10 cellular contexts compared by ENCODE assay signal in the genomic region with DNA sequence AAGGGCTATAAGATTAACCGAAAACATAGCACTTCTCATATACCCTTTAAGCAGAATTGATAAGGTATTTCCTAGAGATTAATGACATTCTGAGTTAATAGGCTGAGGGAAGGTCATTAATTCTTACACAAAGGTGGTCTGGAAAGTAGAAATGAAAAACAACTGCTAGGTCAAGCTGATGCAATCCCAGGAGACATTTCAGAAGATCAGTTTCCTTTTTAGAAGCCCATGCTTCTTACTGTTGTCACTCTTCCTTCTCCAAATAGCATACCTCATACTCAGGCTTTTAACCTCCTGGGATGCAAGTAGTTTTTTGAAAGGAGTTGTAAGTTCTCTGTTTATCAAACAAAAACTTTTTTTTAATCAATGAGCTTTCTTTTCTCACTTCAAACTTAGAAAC. TPM values are rescaled to one million over a fixed set of nuclear protein-coding genes. Genes with fewer than 3 reads are reported as not detected.
A peak's percentile ranks its signal among the peaks of the same experiment; 100 is the strongest.
DNase-seq lines count a peak whose midpoint lies in the region; ATAC-seq, FAIRE-seq and TF ChIP-seq lines count a peak whose summit lies in the region.
"Had no signal": no experiment of that assay in that cellular context is flagged by ENCODE, and none has a peak within 500 bp of the region (broad histone marks: within the 10 kb centered on the region; RNA-seq: fewer than 3 reads in every experiment).

No MANE protein-coding gene starts in this region.

- TF ChIP-seq CTCF in H1 (IDR thresholded peaks at IDR 0.05; ENCODE audit: control extremely low read depth in 1 of 3, insufficient read depth in 1 of 3, low read depth in 1 of 3, low read length in 3 of 3) = no peak
- TF ChIP-seq CTCF in adrenal gland (IDR thresholded peaks at IDR 0.05) = no peak

- in situ Hi-C loops in KBM-7 (cut with MboI; ENCODE audit: low pct_unique_long_range_greater_than_20kb, low sequenced_read_pairs) = no loop called here

- H3K23me2 ChIP-seq in H1 (ENCODE audit: low read depth, low read length) = no peaks in the 10 kb centered on the region

- H2BK12ac ChIP-seq in H1 (ENCODE audit: low read depth, low read length) = no peak overlapping the region

- no peak overlapping the region for H3K9ac ChIP-seq in H1 (replicated peaks in 1 of 4; ENCODE audit: extremely low read depth in 1 of 4, low read depth in 3 of 4, low read length in 3 of 4)

- H4K20me1 ChIP-seq in H1 (replicated peaks in 1 of 2; ENCODE audit: control insufficient read depth in 1 of 2, insufficient read depth in 2 of 2, low read length in 2 of 2) = no peaks in the 10 kb centered on the region

- no peak overlapping the region for H2AFZ ChIP-seq in H1 (ENCODE audit: low read length)

- TF ChIP-seq POLR2A in H1 (IDR thresholded peaks at IDR 0.05; ENCODE audit: control extremely low read depth in 1 of 2, low read depth in 2 of 2, low read length in 2 of 2) = no peak
- no peak for TF ChIP-seq POLR2A in adrenal gland (IDR thresholded peaks at IDR 0.05)

- POLR2A ChIA-PET in H1 (lab: Charles Lee; ENCODE audit: partially characterized antibody) = no interaction called here

- no peak overlapping the region for H2BK120ac ChIP-seq in H1 (replicated peaks; ENCODE audit: low read depth, low read length)

- intact Hi-C loops in adrenal gland (cut with DNase I) = no loop called here

- H3K36me3 ChIP-seq in H1 (ENCODE audit: control insufficient read depth in 2 of 4, insufficient read depth in 4 of 4, low read length in 3 of 4) = no peaks in the 10 kb centered on the region
- no peaks in the 10 kb centered on the region for H3K36me3 ChIP-seq in adrenal gland (replicated peaks in 1 of 2)

- H3K4me1 ChIP-seq in H1 (replicated peaks in 1 of 4; ENCODE audit: control insufficient read depth in 3 of 4, insufficient read depth in 4 of 4, low read length in 3 of 4) (peaks cover 0 to 2% (median 0%) of the 10 kb centered on the region in 4 experiments; a peak in 1 of 7 replicates), adrenal gland (replicated peaks in 1 of 2) (peaks cover 0 to 9% of the 10 kb centered on the region in 2 donors)

- TF ChIP-seq EP300 in H1 (IDR thresholded peaks at IDR 0.05; ENCODE audit: borderline replicate concordance in 1 of 2, low read depth in 2 of 2, low read length in 2 of 2) = no peak

- H3K27me3 ChIP-seq in H1 (replicated peaks in 1 of 4; ENCODE audit: control insufficient read depth in 3 of 4, extremely low read depth in 1 of 4, insufficient read depth in 3 of 4, low read length in 3 of 4) (no peaks in the 10 kb centered on the region), adrenal gland (no peaks in the 10 kb centered on the region)

- H3K4me2 ChIP-seq in H1 (ENCODE audit: insufficient read depth in 1 of 2, low read depth in 2 of 2, low read length in 2 of 2) = no peak overlapping the region

- H3K4me3 ChIP-seq in H1 (ENCODE audit: extremely low read depth in 1 of 4, insufficient read depth in 2 of 4, low read depth in 3 of 4, low read length in 4 of 4) = no peak overlapping the region
- no peak overlapping the region for H3K4me3 ChIP-seq in adrenal gland

- CTCF ChIA-PET in H1 (lab: Charles Lee; ENCODE audit: partially characterized antibody) = interaction anchor here (0.6 to 3.3 kb wide), 6 partner anchors 11 to 263 kb away, joined by 3 to 10 read pairs (median 3); no protein-coding TSS in a partner anchor

- DNase-seq in GF-D8 (lab: John Stamatoyannopoulos, UW) = peak; percentile 41
- DNase-seq in KBM-7 = peak; percentile 58
- no peak for DNase-seq in H1 (ENCODE audit: low read depth in 1 of 2, low spot score in 2 of 2)
- no peak for DNase-seq in adrenal gland
- no peak for DNase-seq in NCI-H187 treated with DMSO at 0.1 percent for 48 hours (lab: John Stamatoyannopoulos, UW)
- no peak for DNase-seq in T-helper 9 cell
- DNase-seq: naive thymus-derived CD8-positive, alpha-beta T cell had no signal

- H3K4ac ChIP-seq in H1 (replicated peaks; ENCODE audit: insufficient read length, low read depth, low read length) = no peak overlapping the region

- H3K27ac ChIP-seq in H1 (ENCODE audit: low read depth, low read length) (no peak overlapping the region), adrenal gland (no peak overlapping the region)

- H3K79me1 ChIP-seq in H1 (ENCODE audit: low read depth, low read length) = no peaks in the 10 kb centered on the region

- no peak overlapping the region for H3K23ac ChIP-seq in H1 (ENCODE audit: insufficient read length)

- H3K9me3 ChIP-seq in H1 (ENCODE audit: insufficient read depth in 2 of 2, low read depth in 1 of 2, low read length in 1 of 2) = no peaks in the 10 kb centered on the region
- H3K9me3 ChIP-seq in adrenal gland (replicated peaks in 1 of 3) = no peaks in the 10 kb centered on the region

- H2BK20ac ChIP-seq in H1 (ENCODE audit: low read length) = no peak overlapping the region

- no peak overlapping the region for H4K8ac ChIP-seq in H1 (ENCODE audit: extremely low read depth, insufficient read depth, low read length)

- no peak overlapping the region for H3K18ac ChIP-seq in H1 (ENCODE audit: extremely low read depth, low read length)

- H4K91ac ChIP-seq in H1 (replicated peaks; ENCODE audit: insufficient read length, low read length) = no peak overlapping the region

- no peak overlapping the region for H2BK5ac ChIP-seq in H1 (ENCODE audit: low read depth, low read length)

- no peak overlapping the region for H3K56ac ChIP-seq in H1 (replicated peaks; ENCODE audit: insufficient read length, low read depth, low read length)

- peak; percentile 32 for ATAC-seq in GM21423 (IDR thresholded peaks at IDR 0.05; ENCODE audit: unreplicated experiment)
- no peak for ATAC-seq in GM21360 (IDR thresholded peaks at IDR 0.05; ENCODE audit: unreplicated experiment)
- ATAC-seq: naive thymus-derived CD8-positive, alpha-beta T cell had no signal

- H2AK5ac ChIP-seq in H1 (ENCODE audit: low read depth, low read length) = no peak overlapping the region

- no peak for FAIRE-seq in H1 (lab: Jason Lieb, UNC)

- H4K5ac ChIP-seq in H1 (ENCODE audit: insufficient read length, low read depth, low read length) = peak overlapping the region; percentile 60

- no peak for TF ChIP-seq RAD21 in H1 (IDR thresholded peaks at IDR 0.05 in 1 of 2, conservative IDR thresholded peaks at IDR 0.05 in 1 of 2; ENCODE audit: low read depth in 2 of 2, low read length in 2 of 2)

- no peak overlapping the region for H2BK15ac ChIP-seq in H1 (ENCODE audit: low read length)

- H3K14ac ChIP-seq in H1 (ENCODE audit: insufficient read length) = no peak overlapping the region

- WGBS in H1 (ENCODE audit: extremely low coverage in 1 of 2, insufficient coverage in 1 of 2, insufficient read length in 1 of 2, insufficient replicate concordance in 2 of 2, low coverage in 1 of 2, low lambda C conversion rate in 2 of 2, missing lambda C conversion rate in 1 of 2), 2 experiments = 91% methylated on average over 1 of the region's 1 CpG; no CpG with 5 or more reads in 1 of the 2 experiments
- WGBS in adrenal gland, 4 donors = 81 to 95% (median 89%) methylated on average over 1 of the region's 1 CpG

- H3K79me2 ChIP-seq in H1 (ENCODE audit: control insufficient read depth in 1 of 2, insufficient read depth in 2 of 2, low read length in 2 of 2) = no peaks in the 10 kb centered on the region

TF ChIP-seq in H1, 55 proteins besides CTCF, POLR2A, EP300 and RAD21:
- TF ChIP-seq KDM5A (IDR thresholded peaks at IDR 0.05; ENCODE audit: low read length) = no peak
- no peak for TF ChIP-seq NRF1 (IDR thresholded peaks at IDR 0.05; ENCODE audit: low read depth, low read length)
- TF ChIP-seq PHF8 (conservative IDR thresholded peaks at IDR 0.05; ENCODE audit: low read depth, low read length) = no peak
- no peak for TF ChIP-seq TEAD4 (IDR thresholded peaks at IDR 0.05; ENCODE audit: low read depth, low read length)
- no peak for TF ChIP-seq BRCA1 (IDR thresholded peaks at IDR 0.05; ENCODE audit: low read depth, low read length)
- TF ChIP-seq, protein P1, sequence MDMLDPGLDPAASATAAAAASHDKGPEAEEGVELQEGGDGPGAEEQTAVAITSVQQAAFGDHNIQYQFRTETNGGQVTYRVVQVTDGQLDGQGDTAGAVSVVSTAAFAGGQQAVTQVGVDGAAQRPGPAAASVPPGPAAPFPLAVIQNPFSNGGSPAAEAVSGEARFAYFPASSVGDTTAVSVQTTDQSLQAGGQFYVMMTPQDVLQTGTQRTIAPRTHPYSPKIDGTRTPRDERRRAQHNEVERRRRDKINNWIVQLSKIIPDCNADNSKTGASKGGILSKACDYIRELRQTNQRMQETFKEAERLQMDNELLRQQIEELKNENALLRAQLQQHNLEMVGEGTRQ (IDR thresholded peaks at IDR 0.05; ENCODE audit: low read length) = no peak
- TF ChIP-seq KDM1A (IDR thresholded peaks at IDR 0.05; ENCODE audit: borderline replicate concordance, low read length) = no peak
TF ChIP-seq in H1: peak in this region for 0.

RNA-seq across cellular contexts. Expression of a gene that starts 8.8 kb away (rescaled TPM):
- 0.09 and 0.33 TPM in 2 replicates for total RNA-seq in H1 (2021; fragmentation: NEBNext Ultra II Directional; extraction: Animal tissue kit (Norgen Biotek cat#: 25700))
- polyA plus RNA-seq in H1 (2011; rRNA removed) (0.06 TPM in 1 of 2 replicates, not detected in the other), adrenal gland (10 to 100 TPM; 13.0 to 21.5 (median 16.3) TPM)
- polyA plus RNA-seq in H1 (2011; cell fraction: cytosol; rRNA removed) = 0.13 TPM
- not detected for polyA plus RNA-seq in H1 (2011; cell fraction: nucleus; rRNA removed)
- polyA plus RNA-seq in H1 (2012, experiment 1 of 2) = 0.41 to 1.3 TPM (median 0.62 TPM) in 4 replicates
- not detected for polyA plus RNA-seq in H1 (2012, experiment 2 of 2)
- polyA plus RNA-seq in H1 (2013, experiment 1 of 2) = 0.08 TPM
- 0.07 TPM for polyA plus RNA-seq in H1 (2013, experiment 2 of 2)
- polyA minus RNA-seq in H1 (2011; rRNA and poly(A)+ RNA removed) = 0.09 TPM in 1 of 2 replicates, not detected in the other
- not detected for polyA minus RNA-seq in H1 (2011; cell fraction: cytosol; rRNA and poly(A)+ RNA removed)
- polyA minus RNA-seq in H1 (2011; cell fraction: nucleus; rRNA and poly(A)+ RNA removed) = 0.30 TPM
- 10 to 100 TPM in 7 of 8 donors, 1 to 10 TPM in 1; 6.8 to 33.2 (median 20.5) TPM for total RNA-seq in adrenal gland
- total RNA-seq: SK-MEL-5 had no signal

Comparison
In these comparisons a context has a peak if more than half of its experiments do, and no peak if none do; other contexts are left out.
1. DNase-seq: peak in GF-D8 (single experiment) and KBM-7 (single experiment); none in H1 (0 of 2), adrenal gland (0 of 7), NCI-H187 treated with DMSO at 0.1 percent for 48 hours (single experiment) and T-helper 9 cell (single experiment).